ENCODE assay signal across 26 cellular contexts in the genomic region with DNA sequence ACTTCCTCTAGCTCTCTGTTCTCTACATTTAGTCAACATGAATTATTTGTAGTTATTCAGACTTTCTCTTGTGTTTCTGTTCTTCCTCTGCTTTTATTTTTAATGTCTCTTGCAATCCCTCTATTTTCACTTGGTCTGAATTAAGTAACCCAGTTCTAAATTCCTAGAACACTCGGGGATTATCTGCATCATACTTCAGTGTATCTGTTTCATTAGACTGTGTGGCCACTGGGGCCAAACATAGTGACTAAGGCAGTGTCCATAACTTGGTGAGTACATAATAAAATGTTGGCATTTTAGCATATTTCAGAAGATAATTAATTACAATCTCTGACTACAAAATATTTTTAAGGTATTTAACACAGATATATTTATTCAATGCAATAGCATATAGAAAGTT.
A peak's percentile ranks its signal among the peaks of the same experiment; 100 is the strongest.
DNase-seq lines count a peak whose midpoint lies in the region; ATAC-seq and TF ChIP-seq lines count a peak whose summit lies in the region.
"Had no signal": no experiment of that assay in that cellular context is flagged by ENCODE, and none has a peak within 500 bp of the region (broad histone marks: within the 10 kb centered on the region; RNA-seq: fewer than 3 reads in every experiment).

No MANE protein-coding gene starts in this region.

- H3K4me3 ChIP-seq in right atrium auricular region, result no peak overlapping the region
- H3K4me3 ChIP-seq in psoas muscle, result no peak overlapping the region
- H3K4me3 ChIP-seq: BLaER1 treated with 17β-estradiol and CSF1 and Interleukin-3, amounts not matched to agents 10 nM and 100 nM; GM12878 had no signal

- TF ChIP-seq CTCF in right atrium auricular region (IDR thresholded peaks at IDR 0.05) (no peak), psoas muscle (IDR thresholded peaks at IDR 0.05) (no peak)

- peaks cover 11% of the 10 kb centered on the region for H3K4me1 Mint-ChIP-seq in stimulated activated memory B cell treated with anti-CD40 and anti-IgM and Interleukin-4, amounts not matched to agents 10 μg/mL and 1 μg/mL and 100 μg/mL, for 72 hours

- intact Hi-C loops in left ventricle myocardium superior (cut with micrococcal nuclease), result no loop called here
- intact Hi-C loops in psoas muscle (cut with DNase I), result no loop called here

- H3K9me3 ChIP-seq in right atrium auricular region (no peaks in the 10 kb centered on the region), psoas muscle (no peaks in the 10 kb centered on the region)
- H3K9me3 ChIP-seq: BLaER1 treated with 17β-estradiol and CSF1 and Interleukin-3, amounts not matched to agents 10 nM and 100 nM; Caco-2 had no signal

- peak; percentile 52 for ATAC-seq in left ventricle myocardium superior
- peak in 3 of 4 donors; percentile 27 to 68 (median 53) for ATAC-seq in psoas muscle
- ATAC-seq in GM19395 (IDR thresholded peaks at IDR 0.05; ENCODE audit: unreplicated experiment), result no peak
- no peak for ATAC-seq in stimulated activated memory B cell treated with anti-CD40 and anti-IgM and Interleukin-4, amounts not matched to agents 10 μg/mL and 1 μg/mL and 100 μg/mL, for 72 hours
- ATAC-seq: CD8-positive, alpha-beta T cell; GM12878 had no signal

- H3K4me1 ChIP-seq in right atrium auricular region (no peaks in the 10 kb centered on the region), psoas muscle (no peaks in the 10 kb centered on the region)
- H3K4me1 ChIP-seq: BLaER1 treated with 17β-estradiol and CSF1 and Interleukin-3, amounts not matched to agents 10 nM and 100 nM; Caco-2 had no signal

- no peak overlapping the region for H3K27ac Mint-ChIP-seq in stimulated activated memory B cell treated with anti-CD40 and anti-IgM and Interleukin-4, amounts not matched to agents 10 μg/mL and 1 μg/mL and 100 μg/mL, for 72 hours
- H3K27ac Mint-ChIP-seq: B cell; CD4-positive, alpha-beta T cell; CD8-positive, alpha-beta T cell had no signal

- H3K27me3 Mint-ChIP-seq in stimulated activated memory B cell treated with anti-CD40 and anti-IgM and Interleukin-4, amounts not matched to agents 10 μg/mL and 1 μg/mL and 100 μg/mL, for 72 hours, result no peaks in the 10 kb centered on the region
- H3K27me3 Mint-ChIP-seq: CD4-positive, alpha-beta T cell had no signal

- DNase-seq in left ventricle myocardium superior (no peak), right atrium auricular region (ENCODE audit: low spot score) (no peak), LHCN-M2 (ENCODE audit: low read depth) (peak; percentile 13), amniotic epithelial cell (ENCODE audit: low read depth) (peak; percentile 22), psoas muscle (no peak), caudate nucleus (lab: John Stamatoyannopoulos, UW) (no peak)
- DNase-seq: ACHN; AML-193; Caco-2; Calu3; CD4-positive, alpha-beta T cell; CD8-positive, alpha-beta T cell; DMS 273 treated with DMSO at 0.1 percent for 48 hours; DMS153; DMS53; DMS79; DND-41; EL; GDM1 had no signal

- H3K27me3 ChIP-seq in right atrium auricular region, result no peaks in the 10 kb centered on the region
- no peaks in the 10 kb centered on the region for H3K27me3 ChIP-seq in psoas muscle (ENCODE audit: insufficient read depth in 3 of 3, low read length in 2 of 3)
- H3K27me3 ChIP-seq: BLaER1 treated with 17β-estradiol and CSF1 and Interleukin-3, amounts not matched to agents 10 nM and 100 nM had no signal

- H3K4me3 Mint-ChIP-seq in stimulated activated memory B cell treated with anti-CD40 and anti-IgM and Interleukin-4, amounts not matched to agents 10 μg/mL and 1 μg/mL and 100 μg/mL, for 72 hours, result no peak overlapping the region
- H3K4me3 Mint-ChIP-seq: B cell; CD4-positive, alpha-beta T cell; CD8-positive, alpha-beta T cell had no signal

- no peaks in the 10 kb centered on the region for H3K9me3 Mint-ChIP-seq in stimulated activated memory B cell treated with anti-CD40 and anti-IgM and Interleukin-4, amounts not matched to agents 10 μg/mL and 1 μg/mL and 100 μg/mL, for 72 hours
- H3K9me3 Mint-ChIP-seq: CD4-positive, alpha-beta T cell; CD8-positive, alpha-beta T cell had no signal

- H3K27ac ChIP-seq in right atrium auricular region, result no peak overlapping the region
- H3K27ac ChIP-seq in psoas muscle, result no peak overlapping the region
- H3K27ac ChIP-seq in caudate nucleus (ENCODE audit: low read depth, low read length), result no peak overlapping the region
- H3K27ac ChIP-seq: 22Rv1; BLaER1 treated with 17β-estradiol and CSF1 and Interleukin-3, amounts not matched to agents 10 nM and 100 nM; C4-2B had no signal

- WGBS in psoas muscle, 3 donors, result 33 to 52% (median 49%) methylated on average over 1 of the region's 1 CpG

- H3K36me3 Mint-ChIP-seq in stimulated activated memory B cell treated with anti-CD40 and anti-IgM and Interleukin-4, amounts not matched to agents 10 μg/mL and 1 μg/mL and 100 μg/mL, for 72 hours, result no peaks in the 10 kb centered on the region
- H3K36me3 Mint-ChIP-seq: CD8-positive, alpha-beta T cell had no signal

- no peaks in the 10 kb centered on the region for H3K36me3 ChIP-seq in right atrium auricular region
- H3K36me3 ChIP-seq in psoas muscle (ENCODE audit: insufficient read depth in 1 of 2, low read depth in 1 of 2), result no peaks in the 10 kb centered on the region
- H3K36me3 ChIP-seq: BLaER1 treated with 17β-estradiol and CSF1 and Interleukin-3, amounts not matched to agents 10 nM and 100 nM had no signal

Comparison
In these comparisons a context has a peak if more than half of its experiments do, and no peak if none do; other contexts are left out.
1. ATAC-seq: peak in left ventricle myocardium superior (single experiment) and psoas muscle (3 of 4); none in GM19395 (single experiment) and stimulated activated memory B cell treated with anti-CD40 and anti-IgM and Interleukin-4, amounts not matched to agents 10 μg/mL and 1 μg/mL and 100 μg/mL, for 72 hours (single experiment).
2. DNase-seq: peak in LHCN-M2 (single experiment) and amniotic epithelial cell (single experiment); none in left ventricle myocardium superior (single experiment), right atrium auricular region (single experiment), psoas muscle (0 of 2) and caudate nucleus (0 of 61).